Comparison of ENCODE assay signal across 8 cellular contexts in genomic region chr17:17691468-17692263, GRCh38. TPM values are rescaled to one million over a fixed set of nuclear protein-coding genes. Genes with fewer than 3 reads are reported as not detected.
DNase-seq lines count a peak whose midpoint lies in the region; ATAC-seq and TF ChIP-seq lines count a peak whose summit lies in the region.

No MANE protein-coding gene starts in this region.

- DNase-seq in GM20000 (ENCODE audit: low spot score) (peak; percentile 65), NCI-H187 treated with DMSO at 0.1 percent for 48 hours (lab: John Stamatoyannopoulos, UW) (no peak), NCI-H1694 treated with DMSO at 0.1 percent for 48 hours (lab: John Stamatoyannopoulos, UW) (no peak), foreskin keratinocyte (no peak)
- DNase-seq in activated CD8-positive, alpha-beta T cell treated with anti-CD3 and anti-CD28 coated beads, Interleukin-2, amount 10 ng/mL, durations not matched to agents 7 days and 5 days = no peak
- no peak for DNase-seq in stimulated activated naive CD4-positive, alpha-beta T cell (lab: John Stamatoyannopoulos, UW)

- H3K27ac ChIP-seq in C4-2B (peak overlapping the region; percentile 95), foreskin keratinocyte (no peak overlapping the region)

- TF ChIP-seq CTCF in C4-2B (conservative IDR thresholded peaks at IDR 0.05) = no peak
- TF ChIP-seq CTCF in GM20000 (IDR thresholded peaks at IDR 0.05; ENCODE audit: extremely low read depth, missing control alignments) = no peak
- no peak for TF ChIP-seq CTCF in foreskin keratinocyte (conservative IDR thresholded peaks at IDR 0.05)

- peak overlapping the region; percentile 76 for H3K27ac Mint-ChIP-seq in activated CD8-positive, alpha-beta T cell treated with anti-CD3 and anti-CD28 coated beads, Interleukin-2, amount 10 ng/mL, durations not matched to agents 7 days and 5 days

- H3K27me3 Mint-ChIP-seq in activated CD8-positive, alpha-beta T cell treated with anti-CD3 and anti-CD28 coated beads, Interleukin-2, amount 10 ng/mL, durations not matched to agents 7 days and 5 days (ENCODE audit: low read depth) = no peaks in the 10 kb centered on the region

- H3K27me3 ChIP-seq in mucosa of stomach (ENCODE audit: control insufficient read depth, insufficient read depth, low read length) = no peaks in the 10 kb centered on the region
- H3K27me3 ChIP-seq in foreskin keratinocyte = no peaks in the 10 kb centered on the region

- no peaks in the 10 kb centered on the region for H3K36me3 ChIP-seq in mucosa of stomach (ENCODE audit: control insufficient read depth, insufficient read depth, low read length)

- H3K4me3 ChIP-seq in mucosa of stomach (ENCODE audit: low read length) = no peak overlapping the region

- POLR2A ChIA-PET in activated CD8-positive, alpha-beta T cell treated with anti-CD3 and anti-CD28 coated beads, Interleukin-2, amount 10 ng/mL, durations not matched to agents 7 days and 5 days (lab: Charles Lee) = interaction anchor here (1.1 to 5.4 kb wide), 4 partner anchors 9 to 144 kb away, joined by 3 to 38 read pairs (median 3); no protein-coding TSS in a partner anchor

- CTCF ChIA-PET in activated CD8-positive, alpha-beta T cell treated with anti-CD3 and anti-CD28 coated beads, Interleukin-2, amount 10 ng/mL, durations not matched to agents 7 days and 5 days (lab: Charles Lee) = interaction anchor here (1.1 to 2.8 kb wide), 4 partner anchors 9 to 19 kb away, joined by 3 to 21 read pairs (median 7); partner anchors contain the start of gene RAI1

- peaks cover 70% of the 10 kb centered on the region for H3K4me1 Mint-ChIP-seq in activated CD8-positive, alpha-beta T cell treated with anti-CD3 and anti-CD28 coated beads, Interleukin-2, amount 10 ng/mL, durations not matched to agents 7 days and 5 days (ENCODE audit: low read depth)

- peaks cover 3% of the 10 kb centered on the region for H3K36me3 Mint-ChIP-seq in activated CD8-positive, alpha-beta T cell treated with anti-CD3 and anti-CD28 coated beads, Interleukin-2, amount 10 ng/mL, durations not matched to agents 7 days and 5 days (ENCODE audit: low read depth)

- H3K4me3 Mint-ChIP-seq in activated CD8-positive, alpha-beta T cell treated with anti-CD3 and anti-CD28 coated beads, Interleukin-2, amount 10 ng/mL, durations not matched to agents 7 days and 5 days = no peak overlapping the region

- H3K4me1 ChIP-seq in mucosa of stomach (ENCODE audit: control insufficient read depth, insufficient read depth, low read length) (peaks cover 77% of the 10 kb centered on the region), foreskin keratinocyte (peaks cover 22% of the 10 kb centered on the region)

- no peak for ATAC-seq in activated CD8-positive, alpha-beta T cell treated with anti-CD3 and anti-CD28 coated beads, Interleukin-2, amount 10 ng/mL, durations not matched to agents 7 days and 5 days
- no peak for ATAC-seq in foreskin keratinocyte

- peak overlapping the region; percentile 57 for H3K9ac ChIP-seq in mucosa of stomach (ENCODE audit: low read length)

- H3K9me3 Mint-ChIP-seq in activated CD8-positive, alpha-beta T cell treated with anti-CD3 and anti-CD28 coated beads, Interleukin-2, amount 10 ng/mL, durations not matched to agents 7 days and 5 days (ENCODE audit: insufficient read depth) = no peaks in the 10 kb centered on the region

- no peaks in the 10 kb centered on the region for H3K9me3 ChIP-seq in mucosa of stomach (ENCODE audit: control insufficient read depth, low read length)

RNA-seq across cellular contexts. Expression of gene RAI1, which starts 10.4 kb away (rescaled TPM):
- total RNA-seq in activated CD8-positive, alpha-beta T cell treated with anti-CD3 and anti-CD28 coated beads, Interleukin-2, amount 10 ng/mL, durations not matched to agents 7 days and 5 days = 10 to 100 TPM; 24.4 to 24.6 TPM
- total RNA-seq in foreskin keratinocyte = 15.0 and 16.3 TPM in 2 replicates
- polyA plus RNA-seq in foreskin keratinocyte = 11.1 and 12.0 TPM in 2 replicates
